Comparison of ENCODE assay signal across 29 cellular contexts in genomic region chr4:70382691-70383181, GRCh38. TPM values are rescaled to one million over a fixed set of nuclear protein-coding genes. Genes with fewer than 3 reads are reported as not detected.
DNase-seq lines count a peak whose midpoint lies in the region; FAIRE-seq and TF ChIP-seq lines count a peak whose summit lies in the region.
"Had no signal": no experiment of that assay in that cellular context is flagged by ENCODE, and none has a peak within 500 bp of the region (broad histone marks: within the 10 kb centered on the region; RNA-seq: fewer than 3 reads in every experiment).

Gene SMR3B, plus strand, starts transcription at chr4:70383131. Its CDS starts 1,380 bp downstream, at chr4:70384511.

- no peak within 1 kb of the TSS for H3K4me3 ChIP-seq in ACC112 (ENCODE audit: low read depth, low read length)
- no peak within 1 kb of the TSS for H3K4me3 ChIP-seq in endothelial cell of umbilical vein (replicated peaks in 1 of 3; ENCODE audit: insufficient read depth in 1 of 3, low read depth in 1 of 3, low read length in 3 of 3)
- H3K4me3 ChIP-seq: BLaER1, GM12878 had no signal

- no peaks in the 10 kb centered on the region for H3K9me3 ChIP-seq in endothelial cell of umbilical vein (replicated peaks; ENCODE audit: control insufficient read depth, insufficient read depth, low read length)
- H3K9me3 ChIP-seq: BE2C, BLaER1 had no signal

- dilution Hi-C loops in endothelial cell of umbilical vein (cut with MboI; ENCODE audit: extremely low pct_ligation_motif_present, low sequenced_read_pairs) = no loop called here

- H3K4me2 ChIP-seq in endothelial cell of umbilical vein (ENCODE audit: insufficient read depth, low read length) = no peak within 1 kb of the TSS
- H3K4me2 ChIP-seq: BLaER1 had no signal

- DNase-seq in endothelial cell of umbilical vein (ENCODE audit: low read depth, low spot score) (peak; percentile 12), mesenteric fat pad (ENCODE audit: low spot score) (no peak), NCI-H748 (lab: John Stamatoyannopoulos, UW; ENCODE audit: unreplicated experiment) (no peak)
- DNase-seq in effector CD4-positive, alpha-beta T cell = no peak
- DNase-seq: 8988T; ACHN; BE2C; C1 segment of cervical spinal cord; CD4-positive, alpha-beta memory T cell; CD4-positive, CD25-positive, alpha-beta regulatory T cell; CD8-positive, alpha-beta memory T cell; COR-L47; DMS 273 treated with DMSO at 0.1 percent for 48 hours; DMS153; DMS53; DMS79; DND-41; EL; GDM1 had no signal

- peak within 1 kb of the TSS; percentile 14 for H2AFZ ChIP-seq in ACC112 (ENCODE audit: low read length, unreplicated experiment)
- no peak within 1 kb of the TSS for H2AFZ ChIP-seq in endothelial cell of umbilical vein (ENCODE audit: low read depth, low read length)

- no peaks in the 10 kb centered on the region; the same call in 1 of the 2 replicates for H3K27me3 ChIP-seq in ACC112 (ENCODE audit: insufficient read depth, low read length)
- H3K27me3 ChIP-seq in endothelial cell of umbilical vein (ENCODE audit: control insufficient read depth in 2 of 2, insufficient read depth in 2 of 2, low read length in 2 of 2) = no peaks in the 10 kb centered on the region
- H3K27me3 ChIP-seq: BE2C, BLaER1 had no signal

- no peaks in the 10 kb centered on the region for H4K20me1 ChIP-seq in endothelial cell of umbilical vein (replicated peaks; ENCODE audit: control insufficient read depth, extremely low read depth, insufficient read depth, low read length)
- H4K20me1 ChIP-seq: BLaER1 had no signal

- H3K9me1 ChIP-seq in endothelial cell of umbilical vein (replicated peaks; ENCODE audit: control insufficient read depth, extremely low read depth, insufficient read depth, low read length) = no peaks in the 10 kb centered on the region

- CTCF ChIA-PET in endothelial cell of umbilical vein (lab: Charles Lee) = no interaction called here

- H3K79me2 ChIP-seq in ACC112 (ENCODE audit: control insufficient read depth, insufficient read depth, low read length, unreplicated experiment) (no peaks in the 10 kb centered on the region), endothelial cell of umbilical vein (ENCODE audit: control insufficient read depth, insufficient read depth, low read length) (no peaks in the 10 kb centered on the region)

- BruUV-seq in endothelial cell of umbilical vein (replicated peaks; lab: Mats Ljungman, UMichigan) = no TSS peak

- no peak for FAIRE-seq in endothelial cell of umbilical vein (lab: Jason Lieb, UNC)
- FAIRE-seq: A204.1, GM12878, GM12892, GM18507 had no signal

- no peak for TF ChIP-seq POLR2A in endothelial cell of umbilical vein (IDR thresholded peaks at IDR 0.05; ENCODE audit: low read depth, low read length)

- intact Hi-C loops in endothelial cell of umbilical vein (cut with micrococcal nuclease) = no loop called here

- H3K4me1 ChIP-seq in ACC112 (ENCODE audit: control insufficient read depth, insufficient read depth, low read length, unreplicated experiment) (no peaks in the 10 kb centered on the region), endothelial cell of umbilical vein (ENCODE audit: control insufficient read depth, extremely low read depth, insufficient read depth, low read length) (no peaks in the 10 kb centered on the region)
- H3K4me1 ChIP-seq: BE2C, BLaER1 had no signal

- H3K27ac ChIP-seq in ACC112 (ENCODE audit: low read depth, low read length) (no peak within 1 kb of the TSS), endothelial cell of umbilical vein (ENCODE audit: insufficient read depth, low read depth, low read length) (no peak within 1 kb of the TSS)
- H3K27ac ChIP-seq: BLaER1 had no signal

- POLR2A ChIA-PET in endothelial cell of umbilical vein (lab: Charles Lee) = no interaction called here

- no peaks in the 10 kb centered on the region for H3K36me3 ChIP-seq in ACC112 (ENCODE audit: insufficient read depth, low read length)
- H3K36me3 ChIP-seq in endothelial cell of umbilical vein (ENCODE audit: control insufficient read depth in 2 of 2, extremely low read depth in 1 of 2, insufficient read depth in 2 of 2, low read length in 2 of 2) = no peaks in the 10 kb centered on the region
- H3K36me3 ChIP-seq: BE2C, BLaER1 had no signal

- TF ChIP-seq CTCF in endothelial cell of umbilical vein (IDR thresholded peaks at IDR 0.05; ENCODE audit: extremely low read depth in 1 of 2, insufficient read depth in 1 of 2, low read depth in 1 of 2, low read length in 2 of 2) = no peak

- H3K9ac ChIP-seq in endothelial cell of umbilical vein (replicated peaks; ENCODE audit: extremely low read depth, insufficient read depth, low read length) = no peak within 1 kb of the TSS
- H3K9ac ChIP-seq: BLaER1 had no signal

TF ChIP-seq in endothelial cell of umbilical vein, 7 proteins besides CTCF, POLR2A, EP300 and RAD21:
- TF ChIP-seq EZH2 (IDR thresholded peaks at IDR 0.05; ENCODE audit: borderline replicate concordance, low read depth, low read length, severe bottlenecking) (no peak), GATA2 (IDR thresholded peaks at IDR 0.05; ENCODE audit: insufficient read depth, insufficient read length, low read depth, low read length) (no peak), FOS (IDR thresholded peaks at IDR 0.05; ENCODE audit: borderline replicate concordance, insufficient read depth, low read length) (no peak), MAX (IDR thresholded peaks at IDR 0.05; ENCODE audit: insufficient read depth, insufficient read length) (no peak), MYC (IDR thresholded peaks at IDR 0.05; ENCODE audit: low read depth, low read length) (no peak), JUN (IDR thresholded peaks at IDR 0.05; ENCODE audit: borderline replicate concordance, insufficient read depth, insufficient read length, low read depth) (no peak), POLR2AphosphoS5 (IDR thresholded peaks at IDR 0.05; ENCODE audit: insufficient read depth, low read depth, low read length) (no peak)

RNA-seq across cellular contexts. Expression of gene SMR3B, which starts in this region (rescaled TPM):
- total RNA-seq in endothelial cell of umbilical vein (not detected in 2 replicates), mesenteric fat pad (not detected)
- not detected in 2 replicates for polyA plus RNA-seq in endothelial cell of umbilical vein
- polyA plus RNA-seq in endothelial cell of umbilical vein (2011; cell fraction: cytosol; rRNA removed) = not detected in 2 replicates
- polyA plus RNA-seq in endothelial cell of umbilical vein (2011; cell fraction: nucleus; rRNA removed) = not detected in 2 replicates
- polyA plus RNA-seq in endothelial cell of umbilical vein (2012) = not detected in 2 replicates
- polyA minus RNA-seq in endothelial cell of umbilical vein = not detected in 2 replicates
- not detected for polyA minus RNA-seq in endothelial cell of umbilical vein (2011; cell fraction: cytosol; rRNA and poly(A)+ RNA removed)
- not detected in 2 replicates for polyA minus RNA-seq in endothelial cell of umbilical vein (2011; cell fraction: nucleus; rRNA and poly(A)+ RNA removed)
- total RNA-seq: CD4-positive, alpha-beta memory T cell; CD4-positive, CD25-positive, alpha-beta regulatory T cell; CD8-positive, alpha-beta memory T cell; Daoy; G401; GM12878 had no signal
- polyA plus RNA-seq: AG04450; CD14-positive monocyte; CD4-positive, alpha-beta memory T cell; CD4-positive, CD25-positive, alpha-beta regulatory T cell; CD8-positive, alpha-beta memory T cell had no signal

Comparison
In these comparisons a context has a peak if more than half of its experiments do, and no peak if none do; other contexts are left out.
1. Peak in DNase-seq in endothelial cell of umbilical vein; RNA of the gene not detected or under 1 TPM.